In genomic region chr18:55396979-55397378, GRCh38 we compare ENCODE assay signal across 23 cellular contexts.
A peak's percentile ranks its signal among the peaks of the same experiment; 100 is the strongest.
DNase-seq lines count a peak whose midpoint lies in the region; ATAC-seq, FAIRE-seq and TF ChIP-seq lines count a peak whose summit lies in the region.
"Had no signal": no experiment of that assay in that cellular context is flagged by ENCODE, and none has a peak within 500 bp of the region (broad histone marks: within the 10 kb centered on the region; RNA-seq: fewer than 3 reads in every experiment).

No MANE protein-coding gene starts in this region.

- no peak for FAIRE-seq in HepG2 (lab: Jason Lieb, UNC)
- FAIRE-seq: G401.6, GM18507, GM19239, K562 had no signal

- POLR2A ChIA-PET in HepG2 (lab: Yijun Ruan, JAX) = no interaction called here

- H3K4me3 ChIP-seq in right atrium auricular region = no peak overlapping the region
- no peak overlapping the region for H3K4me3 ChIP-seq in vagina
- H3K4me3 ChIP-seq in HepG2 (replicated peaks in 1 of 3; ENCODE audit: insufficient read depth in 1 of 3, low read depth in 2 of 3, low read length in 3 of 3) = no peak overlapping the region
- H3K4me3 ChIP-seq: K562 had no signal

- H3K9ac ChIP-seq in HepG2 (ENCODE audit: insufficient read depth, low read depth, low read length) = no peak overlapping the region

- no peaks in the 10 kb centered on the region for H3K36me3 ChIP-seq in right atrium auricular region
- H3K36me3 ChIP-seq in vagina = no peaks in the 10 kb centered on the region
- no peaks in the 10 kb centered on the region for H3K36me3 ChIP-seq in HepG2 (replicated peaks in 1 of 2; ENCODE audit: control insufficient read depth in 1 of 2, insufficient read depth in 2 of 2, low read length in 2 of 2)

- no peaks in the 10 kb centered on the region for H3K79me2 ChIP-seq in HepG2 (ENCODE audit: insufficient read depth, low read length)

- CTCF ChIA-PET in HepG2 (lab: Yijun Ruan, JAX; ENCODE audit: low intra/inter-chr PET ratio, low total read pairs) = no interaction called here

- H3K27ac ChIP-seq in right atrium auricular region (peak overlapping the region; percentile 2 to 32), cingulate gyrus (ENCODE audit: low read depth, low read length) (peak overlapping the region; percentile 75), vagina (peak overlapping the region; percentile 85), HepG2 (ENCODE audit: extremely low read length, insufficient read depth, low read length) (no peak overlapping the region)

- DNase-seq in right atrium auricular region (ENCODE audit: low spot score) (no peak), left cardiac atrium (no peak), pons (ENCODE audit: low spot score) (peak; percentile 46), vagina (ENCODE audit: extremely low spot score in 2 of 2) (no peak), HepG2 (ENCODE audit: low spot score) (no peak)
- DNase-seq: 8988T; AML-193; CD8-positive, alpha-beta T cell; DMS153; HFFc6; NCI-H1092; NCI-H1436 treated with DMSO at 0.1 percent for 48 hours; NCI-H1930; NCI-H2227 treated with DMSO at 0.1 percent for 48 hours; NCI-H510A had no signal

- intact Hi-C loops in left cardiac atrium (cut with DNase I) = no loop called here
- intact Hi-C loops in vagina (cut with DNase I) = no loop called here
- intact Hi-C loops in HepG2 (cut with micrococcal nuclease; ENCODE audit: unreplicated experiment) = no loop called here

- TF ChIP-seq CTCF in right atrium auricular region (IDR thresholded peaks at IDR 0.05) = no peak
- TF ChIP-seq CTCF in vagina (IDR thresholded peaks at IDR 0.05) = no peak
- TF ChIP-seq CTCF in HepG2 (CRISPR knock-in tag; IDR thresholded peaks at IDR 0.05) = no peak

- ATAC-seq in left cardiac atrium = no peak
- no peak for ATAC-seq in GM19397 (IDR thresholded peaks at IDR 0.05; ENCODE audit: unreplicated experiment)
- no peak for ATAC-seq in HepG2
- no peak for ATAC-seq in HG02759 (IDR thresholded peaks at IDR 0.05; ENCODE audit: unreplicated experiment)
- ATAC-seq: CD8-positive, alpha-beta T cell; K562; Panc1 had no signal

- no peak overlapping the region for H3K4me2 ChIP-seq in HepG2 (ENCODE audit: low read depth, low read length)

- TF ChIP-seq POLR2A in vagina (IDR thresholded peaks at IDR 0.05) = no peak
- no peak for TF ChIP-seq POLR2A in HepG2 (IDR thresholded peaks at IDR 0.05; ENCODE audit: insufficient read depth in 1 of 2, low read depth in 2 of 2, low read length in 2 of 2)

- H3K27me3 ChIP-seq in right atrium auricular region = no peaks in the 10 kb centered on the region
- no peaks in the 10 kb centered on the region for H3K27me3 ChIP-seq in vagina
- no peaks in the 10 kb centered on the region; a peak in 1 of 5 replicates for H3K27me3 ChIP-seq in HepG2 (ENCODE audit: control insufficient read depth in 1 of 2, insufficient read depth in 2 of 2, low read length in 2 of 2)

- H2AFZ ChIP-seq in HepG2 (ENCODE audit: low read length) = no peak overlapping the region

- H4K20me1 ChIP-seq in HepG2 (ENCODE audit: insufficient read depth, low read length) = no peaks in the 10 kb centered on the region

- TF ChIP-seq EP300 in HepG2 (IDR thresholded peaks at IDR 0.05; ENCODE audit: low read depth in 2 of 2, low read length in 2 of 2) (no peak), HepG2 (CRISPR knock-in tag; IDR thresholded peaks at IDR 0.05; ENCODE audit: borderline replicate concordance) (no peak)

- in situ Hi-C loops in HepG2 (cut with HindIII; ENCODE audit: extremely low pct_ligation_motif_present, low pct_unique_long_range_greater_than_20kb) = no loop called here

- H3K9me3 ChIP-seq in right atrium auricular region (no peaks in the 10 kb centered on the region), vagina (no peaks in the 10 kb centered on the region), HepG2 (ENCODE audit: low read length) (no peaks in the 10 kb centered on the region)

- WGBS in HepG2 (ENCODE audit: low lambda C conversion rate) = 2% methylated on average over 2 of the region's 2 CpGs

- TF ChIP-seq RAD21 in HepG2 (CRISPR knock-in tag; IDR thresholded peaks at IDR 0.05) = no peak

- H3K4me1 ChIP-seq in right atrium auricular region (peaks cover 0 to 32% of the 10 kb centered on the region in 2 donors), vagina (peaks cover 50% of the 10 kb centered on the region), HepG2 (ENCODE audit: insufficient read depth, low read length) (no peaks in the 10 kb centered on the region)

- no TSS peak for BruUV-seq in HepG2 (replicated peaks; lab: Mats Ljungman, UMichigan)

TF ChIP-seq in HepG2, 621 proteins besides CTCF, POLR2A, EP300 and RAD21 (continues in another document):
- TF ChIP-seq IRF9 (CRISPR knock-in tag; IDR thresholded peaks at IDR 0.05; ENCODE audit: borderline replicate concordance) = no peak
- no peak for TF ChIP-seq ETV5 (CRISPR knock-in tag; IDR thresholded peaks at IDR 0.05; ENCODE audit: borderline replicate concordance)
- no peak for TF ChIP-seq BCL6 (CRISPR knock-in tag; IDR thresholded peaks at IDR 0.05)
- no peak for TF ChIP-seq RORA (CRISPR knock-in tag; IDR thresholded peaks at IDR 0.05)
- no peak for TF ChIP-seq ZNF296 (CRISPR knock-in tag; conservative IDR thresholded peaks at IDR 0.05)
- TF ChIP-seq NCOA2 (CRISPR knock-in tag; IDR thresholded peaks at IDR 0.05) = no peak
- TF ChIP-seq DPF2 (CRISPR knock-in tag; IDR thresholded peaks at IDR 0.05; ENCODE audit: borderline replicate concordance, low read depth) = no peak
- TF ChIP-seq FOXA1 (IDR thresholded peaks at IDR 0.05) = no peak
- no peak for TF ChIP-seq FOXA1 (CRISPR knock-in tag; IDR thresholded peaks at IDR 0.05)
- TF ChIP-seq MAX (IDR thresholded peaks at IDR 0.05) = no peak
- no peak for TF ChIP-seq ZNF747 (CRISPR knock-in tag; IDR thresholded peaks at IDR 0.05; ENCODE audit: borderline replicate concordance)
- no peak for TF ChIP-seq ZNF460 (CRISPR knock-in tag; IDR thresholded peaks at IDR 0.05; ENCODE audit: borderline replicate concordance)
- no peak for TF ChIP-seq ZNF484 (CRISPR knock-in tag; IDR thresholded peaks at IDR 0.05; ENCODE audit: borderline replicate concordance, low read depth)
- TF ChIP-seq E2F5 (CRISPR knock-in tag; conservative IDR thresholded peaks at IDR 0.05) = no peak
- no peak for TF ChIP-seq ZNF609 (CRISPR knock-in tag; IDR thresholded peaks at IDR 0.05; ENCODE audit: borderline replicate concordance)
- no peak for TF ChIP-seq ZNF414 (CRISPR knock-in tag; IDR thresholded peaks at IDR 0.05)
